In genomic region chrX:49001521-49002090, GRCh38 we compare ENCODE assay signal across 8 cellular contexts. TPM values are rescaled to one million over a fixed set of nuclear protein-coding genes. Genes with fewer than 3 reads are reported as not detected.
A peak's percentile ranks its signal among the peaks of the same experiment; 100 is the strongest.
DNase-seq lines count a peak whose midpoint lies in the region; ATAC-seq and TF ChIP-seq lines count a peak whose summit lies in the region.

No MANE protein-coding gene starts in this region.

- H3K4me3 ChIP-seq in fibroblast of lung (replicated peaks in 1 of 4; ENCODE audit: control extremely low read depth in 1 of 4, insufficient read depth in 1 of 4, low read depth in 3 of 4, low read length in 4 of 4) (peak overlapping the region; percentile 77 to 90 (median 82)), stomach smooth muscle (ENCODE audit: low read length in 2 of 2) (peak overlapping the region; percentile 83 to 87)

- peak overlapping the region; percentile 59 for H3K4me2 ChIP-seq in fibroblast of lung (ENCODE audit: extremely low read depth, insufficient read depth, low read length)

- H3K4me1 ChIP-seq in fibroblast of lung (ENCODE audit: control insufficient read depth, extremely low read depth, insufficient read depth, low read length) (no peaks in the 10 kb centered on the region), stomach smooth muscle (ENCODE audit: control insufficient read depth, insufficient read depth, low read length) (peaks cover 12% of the 10 kb centered on the region)

- H3K4me3 Mint-ChIP-seq in activated T-cell treated with anti-CD3 and anti-CD28 coated beads, Interleukin-2, amount 50 U/mL, for 24 hours: peak overlapping the region; percentile 96
- peak overlapping the region; percentile 100 for H3K4me3 Mint-ChIP-seq in natural killer cell treated with Interleukin-12 subunit alpha and Interleukin-12 subunit beta and Interleukin-15 and Interleukin-18, amount 100 ng/mL, for 72 hours

- H3K9me3 ChIP-seq in fibroblast of lung (ENCODE audit: control insufficient read depth, insufficient read depth, low read depth, low read length): no peaks in the 10 kb centered on the region
- peaks cover 0 to 4% of the 10 kb centered on the region in 2 donors for H3K9me3 ChIP-seq in stomach smooth muscle (ENCODE audit: control insufficient read depth in 2 of 2, low read length in 2 of 2)

- H3K27me3 Mint-ChIP-seq in activated T-cell treated with anti-CD3 and anti-CD28 coated beads, Interleukin-2, amount 50 U/mL, for 24 hours: peaks cover 10% of the 10 kb centered on the region
- no peaks in the 10 kb centered on the region for H3K27me3 Mint-ChIP-seq in natural killer cell treated with Interleukin-12 subunit alpha and Interleukin-12 subunit beta and Interleukin-15 and Interleukin-18, amount 100 ng/mL, for 72 hours

- H2AFZ ChIP-seq in fibroblast of lung (ENCODE audit: low read length): peak overlapping the region; percentile 53

- peaks cover 31% of the 10 kb centered on the region for H3K4me1 Mint-ChIP-seq in activated T-cell treated with anti-CD3 and anti-CD28 coated beads, Interleukin-2, amount 50 U/mL, for 24 hours (ENCODE audit: low read depth)
- H3K4me1 Mint-ChIP-seq in natural killer cell treated with Interleukin-12 subunit alpha and Interleukin-12 subunit beta and Interleukin-15 and Interleukin-18, amount 100 ng/mL, for 72 hours (ENCODE audit: low read depth in 2 of 2): peaks cover 25 to 28% of the 10 kb centered on the region in 2 donors

- H3K9me3 Mint-ChIP-seq in activated T-cell treated with anti-CD3 and anti-CD28 coated beads, Interleukin-2, amount 50 U/mL, for 24 hours: no peaks in the 10 kb centered on the region
- H3K9me3 Mint-ChIP-seq in natural killer cell treated with Interleukin-12 subunit alpha and Interleukin-12 subunit beta and Interleukin-15 and Interleukin-18, amount 100 ng/mL, for 72 hours: no peaks in the 10 kb centered on the region

- peak; percentile 10 for DNase-seq in activated CD4-positive, CD25-positive, alpha-beta regulatory T cell treated with anti-CD3 and anti-CD28 coated beads, Interleukin-2, amount 50 U/mL, for 16 hours (ENCODE audit: low read depth, low spot score)
- DNase-seq in activated CD4-positive, CD25-positive, alpha-beta regulatory T cell (lab: John Stamatoyannopoulos, UW): no peak
- peak; percentile 98 for DNase-seq in NCI-H82 treated with DMSO at 0.1 percent for 48 hours (lab: John Stamatoyannopoulos, UW; ENCODE audit: unreplicated experiment)
- DNase-seq in activated T-cell treated with anti-CD3 and anti-CD28 coated beads, Interleukin-2, amount 50 U/mL, for 24 hours: no peak
- DNase-seq in fibroblast of lung (ENCODE audit: low read depth in 2 of 2): peak; percentile 40 to 43
- DNase-seq in natural killer cell treated with Interleukin-12 subunit alpha and Interleukin-12 subunit beta and Interleukin-15 and Interleukin-18, amount 100 ng/mL, for 72 hours (ENCODE audit: low spot score): peak; percentile 64

- peak overlapping the region; percentile 96 for H3K27ac Mint-ChIP-seq in activated T-cell treated with anti-CD3 and anti-CD28 coated beads, Interleukin-2, amount 50 U/mL, for 24 hours
- peak overlapping the region; percentile 95 to 99 for H3K27ac Mint-ChIP-seq in natural killer cell treated with Interleukin-12 subunit alpha and Interleukin-12 subunit beta and Interleukin-15 and Interleukin-18, amount 100 ng/mL, for 72 hours

- no peaks in the 10 kb centered on the region for H4K20me1 ChIP-seq in fibroblast of lung (ENCODE audit: control insufficient read depth, extremely low read depth, insufficient read depth, low read length)

- H3K27me3 ChIP-seq in fibroblast of lung (ENCODE audit: control insufficient read depth, insufficient read depth, low read length) (no peaks in the 10 kb centered on the region), stomach smooth muscle (ENCODE audit: control insufficient read depth in 1 of 2, insufficient read depth in 2 of 2, low read length in 2 of 2) (peaks cover 0 to 15% of the 10 kb centered on the region in 2 donors)

- H3K9ac ChIP-seq in fibroblast of lung (ENCODE audit: insufficient read depth, low read length) (peak overlapping the region; percentile 77), stomach smooth muscle (ENCODE audit: low read length in 2 of 2) (peak overlapping the region; percentile 84 to 96)

- H3K79me2 ChIP-seq in fibroblast of lung (ENCODE audit: control insufficient read depth, insufficient read depth, low read length): peaks cover 8% of the 10 kb centered on the region

- peaks cover 36% of the 10 kb centered on the region for H3K36me3 Mint-ChIP-seq in activated T-cell treated with anti-CD3 and anti-CD28 coated beads, Interleukin-2, amount 50 U/mL, for 24 hours (ENCODE audit: low read depth)
- peaks cover 22% of the 10 kb centered on the region for H3K36me3 Mint-ChIP-seq in natural killer cell treated with Interleukin-12 subunit alpha and Interleukin-12 subunit beta and Interleukin-15 and Interleukin-18, amount 100 ng/mL, for 72 hours

- TF ChIP-seq CTCF in fibroblast of lung (conservative IDR thresholded peaks at IDR 0.05 in 1 of 2, IDR thresholded peaks at IDR 0.05 in 1 of 2; ENCODE audit: low read depth in 1 of 2, low read length in 2 of 2): no peak

- H3K36me3 ChIP-seq in fibroblast of lung (ENCODE audit: control insufficient read depth, insufficient read depth, low read length) (no peaks in the 10 kb centered on the region), stomach smooth muscle (ENCODE audit: control insufficient read depth in 2 of 2, insufficient read depth in 2 of 2, low read length in 2 of 2) (peaks cover 6 to 10% of the 10 kb centered on the region in 2 donors)

- peak; percentile 29 for ATAC-seq in HG03039 (IDR thresholded peaks at IDR 0.05; ENCODE audit: unreplicated experiment)
- peak; percentile 69 to 70 for ATAC-seq in natural killer cell treated with Interleukin-12 subunit alpha and Interleukin-12 subunit beta and Interleukin-15 and Interleukin-18, amount 100 ng/mL, for 72 hours

- H3K27ac ChIP-seq in fibroblast of lung (ENCODE audit: insufficient read depth, low read length) (peak overlapping the region; percentile 97), stomach smooth muscle (ENCODE audit: low read length) (peak overlapping the region; percentile 85)

RNA-seq across cellular contexts. Expression of gene GRIPAP1, which starts 0.5 kb away (rescaled TPM):
- 20.5 and 26.4 TPM in 2 replicates for total RNA-seq in fibroblast of lung
- polyA plus RNA-seq in fibroblast of lung: 18.5 and 18.6 TPM in 2 replicates
- polyA plus RNA-seq in fibroblast of lung (2012): 17.6 and 18.1 TPM in 2 replicates
- 11.9 and 21.7 TPM in 2 replicates for polyA minus RNA-seq in fibroblast of lung (ENCODE audit: low replicate concordance)
- total RNA-seq in natural killer cell treated with Interleukin-12 subunit alpha and Interleukin-12 subunit beta and Interleukin-15 and Interleukin-18, amount 100 ng/mL, for 72 hours: 100 to 1,000 TPM in 1 of 2 donors, 10 to 100 TPM in 1; 97.8 to 143 TPM

RNA-seq across cellular contexts. Expression of gene KCND1, which starts 30.0 kb away (rescaled TPM):
- 0.77 and 1.3 TPM in 2 replicates for total RNA-seq in fibroblast of lung
- 0.25 and 0.41 TPM in 2 replicates for polyA plus RNA-seq in fibroblast of lung
- 0.69 and 1.4 TPM in 2 replicates for polyA plus RNA-seq in fibroblast of lung (2012)
- polyA minus RNA-seq in fibroblast of lung (ENCODE audit: low replicate concordance): 1.6 and 4.3 TPM in 2 replicates
- total RNA-seq in natural killer cell treated with Interleukin-12 subunit alpha and Interleukin-12 subunit beta and Interleukin-15 and Interleukin-18, amount 100 ng/mL, for 72 hours: 1 to 10 TPM; 3.3 to 6.2 TPM

RNA-seq across cellular contexts. Expression of gene TFE3, which starts 41.6 kb away (rescaled TPM):
- 24.7 and 36.8 TPM in 2 replicates for total RNA-seq in fibroblast of lung
- 18.9 and 22.2 TPM in 2 replicates for polyA plus RNA-seq in fibroblast of lung
- polyA plus RNA-seq in fibroblast of lung (2012): 59.2 and 65.5 TPM in 2 replicates
- 66.1 and 92.1 TPM in 2 replicates for polyA minus RNA-seq in fibroblast of lung (ENCODE audit: low replicate concordance)
- 10 to 100 TPM; 38.6 to 45.6 TPM for total RNA-seq in natural killer cell treated with Interleukin-12 subunit alpha and Interleukin-12 subunit beta and Interleukin-15 and Interleukin-18, amount 100 ng/mL, for 72 hours

RNA-seq across cellular contexts. Expression of gene OTUD5, which starts 44.2 kb away (rescaled TPM):
- 23.6 and 33.0 TPM in 2 replicates for total RNA-seq in fibroblast of lung
- 41.4 and 46.6 TPM in 2 replicates for polyA plus RNA-seq in fibroblast of lung
- polyA plus RNA-seq in fibroblast of lung (2012): 40.6 and 44.9 TPM in 2 replicates
- polyA minus RNA-seq in fibroblast of lung (ENCODE audit: low replicate concordance): 78.5 and 127 TPM in 2 replicates
- 10 to 100 TPM; 75.8 to 79.9 TPM for total RNA-seq in natural killer cell treated with Interleukin-12 subunit alpha and Interleukin-12 subunit beta and Interleukin-15 and Interleukin-18, amount 100 ng/mL, for 72 hours

RNA-seq across cellular contexts. Expression of gene CCDC120, which starts 57.2 kb away (rescaled TPM):
- total RNA-seq in fibroblast of lung: 0.51 and 0.66 TPM in 2 replicates
- polyA plus RNA-seq in fibroblast of lung: 0.52 and 0.55 TPM in 2 replicates
- 0.89 and 1.2 TPM in 2 replicates for polyA plus RNA-seq in fibroblast of lung (2012)
- polyA minus RNA-seq in fibroblast of lung (ENCODE audit: low replicate concordance): 2.0 and 2.2 TPM in 2 replicates
- total RNA-seq in natural killer cell treated with Interleukin-12 subunit alpha and Interleukin-12 subunit beta and Interleukin-15 and Interleukin-18, amount 100 ng/mL, for 72 hours: 1 to 10 TPM; 5.3 to 9.0 TPM

Comparison
In these comparisons a context has a peak if more than half of its experiments do, and no peak if none do; other contexts are left out.
1. DNase-seq: peak in activated CD4-positive, CD25-positive, alpha-beta regulatory T cell treated with anti-CD3 and anti-CD28 coated beads, Interleukin-2, amount 50 U/mL, for 16 hours (single experiment), NCI-H82 treated with DMSO at 0.1 percent for 48 hours (single experiment), fibroblast of lung (2 of 2) and natural killer cell treated with Interleukin-12 subunit alpha and Interleukin-12 subunit beta and Interleukin-15 and Interleukin-18, amount 100 ng/mL, for 72 hours (single experiment); none in activated CD4-positive, CD25-positive, alpha-beta regulatory T cell (0 of 4) and activated T-cell treated with anti-CD3 and anti-CD28 coated beads, Interleukin-2, amount 50 U/mL, for 24 hours (single experiment).